8 cellular contexts compared by ENCODE assay signal in the genomic region with DNA sequence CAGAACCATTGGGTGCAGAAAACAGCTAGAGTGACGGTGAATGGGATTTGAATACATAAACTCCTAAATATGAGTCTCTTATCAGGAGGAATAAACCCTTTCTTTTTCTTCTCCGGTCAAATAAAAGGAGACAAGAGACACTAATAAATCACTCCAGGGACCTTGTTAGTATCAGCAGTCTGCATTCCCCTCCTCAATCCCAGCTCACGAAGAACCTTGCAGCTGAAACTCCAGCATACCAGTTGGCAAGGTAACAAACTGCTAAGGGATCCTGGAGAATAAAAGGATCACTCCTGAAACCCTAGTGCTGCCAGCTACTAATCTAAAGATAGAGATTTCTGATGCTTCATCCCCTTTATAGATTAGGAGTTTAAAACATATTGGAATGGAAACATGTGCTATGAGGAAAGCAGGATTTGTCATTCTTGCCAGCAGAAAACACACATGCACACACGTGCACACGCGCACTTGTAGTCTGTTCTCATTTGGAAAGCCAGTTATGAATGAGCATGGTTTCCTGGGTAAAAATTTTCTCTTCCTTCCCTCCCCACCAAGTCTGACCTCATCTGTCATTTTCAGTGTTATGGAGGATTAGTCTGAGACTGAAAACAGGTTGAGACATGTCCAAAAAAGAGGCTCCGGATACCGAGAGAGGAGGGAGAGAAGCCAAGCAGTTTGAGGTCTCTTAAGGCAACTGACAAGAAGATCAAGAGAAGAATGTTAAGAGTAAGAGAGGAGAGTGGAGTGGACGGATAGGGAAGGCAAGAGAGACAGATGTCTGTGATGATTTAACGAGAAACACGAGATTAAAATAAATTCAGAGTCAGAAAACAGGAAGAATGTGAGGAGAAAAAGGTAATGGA. TPM values are rescaled to one million over a fixed set of nuclear protein-coding genes. Genes with fewer than 3 reads are reported as not detected.
A peak's percentile ranks its signal among the peaks of the same experiment; 100 is the strongest.
DNase-seq lines count a peak whose midpoint lies in the region; ATAC-seq and TF ChIP-seq lines count a peak whose summit lies in the region.

No MANE protein-coding gene starts in this region.

- H3K27ac ChIP-seq in muscle layer of duodenum (ENCODE audit: low read length) (peak overlapping the region; percentile 12), heart left ventricle (peak overlapping the region in 4 of 12 donors; percentile 9 to 40 (median 32))

- H3K4me3 ChIP-seq in muscle layer of duodenum (ENCODE audit: low read depth in 1 of 2, low read length in 2 of 2) = no peak overlapping the region
- H3K4me3 ChIP-seq in heart left ventricle = no peak overlapping the region

- peaks cover 53% of the 10 kb centered on the region for H3K4me1 Mint-ChIP-seq in activated T-helper 17 cell treated with anti-CD3 and anti-CD28 coated beads, Interleukin-2, amount 50 U/mL, for 72 hours
- H3K4me1 Mint-ChIP-seq in Calu3 (ENCODE audit: low read depth, unreplicated experiment) = peaks cover 23% of the 10 kb centered on the region

- peaks cover 28 to 30% of the 10 kb centered on the region in 2 donors for H3K4me1 ChIP-seq in muscle layer of duodenum (ENCODE audit: control insufficient read depth in 1 of 2, insufficient read depth in 2 of 2, low read length in 2 of 2)
- H3K4me1 ChIP-seq in heart left ventricle = peaks cover 17 to 87% (median 57%) of the 10 kb centered on the region in 12 donors

- TF ChIP-seq POLR2A in heart left ventricle (IDR thresholded peaks at IDR 0.05) = no peak

- H3K27me3 ChIP-seq in muscle layer of duodenum (ENCODE audit: low read depth, low read length) = no peaks in the 10 kb centered on the region
- H3K27me3 ChIP-seq in heart left ventricle = no peaks in the 10 kb centered on the region

- H3K9me3 ChIP-seq in muscle layer of duodenum (ENCODE audit: control insufficient read depth in 1 of 2, low read length in 2 of 2) = no peaks in the 10 kb centered on the region
- H3K9me3 ChIP-seq in heart left ventricle = no peaks in the 10 kb centered on the region

- H3K36me3 ChIP-seq in muscle layer of duodenum (ENCODE audit: control insufficient read depth in 1 of 2, insufficient read depth in 2 of 2, low read length in 2 of 2) = no peaks in the 10 kb centered on the region
- H3K36me3 ChIP-seq in heart left ventricle = no peaks in the 10 kb centered on the region

- CTCF ChIA-PET in Calu3 (lab: Charles Lee) = interaction anchor here (0.6 to 1.2 kb wide), 4 partner anchors 9 to 43 kb away, joined by 3 read pairs; no protein-coding TSS in a partner anchor

- TF ChIP-seq CTCF in Calu3 (IDR thresholded peaks at IDR 0.05; ENCODE audit: unreplicated experiment) (no peak), heart left ventricle (IDR thresholded peaks at IDR 0.05) (no peak)

- no peaks in the 10 kb centered on the region for H3K9me3 Mint-ChIP-seq in activated T-helper 17 cell treated with anti-CD3 and anti-CD28 coated beads, Interleukin-2, amount 50 U/mL, for 72 hours
- H3K9me3 Mint-ChIP-seq in Calu3 (ENCODE audit: low read depth, unreplicated experiment) = no peaks in the 10 kb centered on the region

- 40 to 44% (median 43%) methylated on average over 11 of the region's 11 CpGs for WGBS in heart left ventricle, 4 donors

- ATAC-seq in GM21737 (IDR thresholded peaks at IDR 0.05; ENCODE audit: unreplicated experiment) (peak; percentile 64), heart left ventricle (no peak)
- peak; percentile 87 for ATAC-seq in activated T-helper 17 cell treated with anti-CD3 and anti-CD28 coated beads, Interleukin-2, amount 50 U/mL, for 72 hours (replicated peaks)

- H3K27me3 Mint-ChIP-seq in activated T-helper 17 cell treated with anti-CD3 and anti-CD28 coated beads, Interleukin-2, amount 50 U/mL, for 72 hours = no peaks in the 10 kb centered on the region
- H3K27me3 Mint-ChIP-seq in Calu3 (ENCODE audit: unreplicated experiment) = peaks cover 20% of the 10 kb centered on the region

- H3K27ac Mint-ChIP-seq in activated T-helper 17 cell treated with anti-CD3 and anti-CD28 coated beads, Interleukin-2, amount 50 U/mL, for 72 hours = peak overlapping the region; percentile 96
- no peak overlapping the region for H3K27ac Mint-ChIP-seq in Calu3 (ENCODE audit: unreplicated experiment)

- H3K4me3 Mint-ChIP-seq in activated T-helper 17 cell treated with anti-CD3 and anti-CD28 coated beads, Interleukin-2, amount 50 U/mL, for 72 hours = peak overlapping the region; percentile 79
- H3K4me3 Mint-ChIP-seq in Calu3 (ENCODE audit: low read depth, unreplicated experiment) = no peak overlapping the region

- intact Hi-C loops in Calu3 (cut with micrococcal nuclease; ENCODE audit: unreplicated experiment) = no loop called here
- intact Hi-C loops in heart left ventricle (cut with DNase I) = loop anchor here in 1 of 10 donors (5.0 kb wide), 1 partner anchor 597 kb away; the partner anchor contains the start of gene ACBD6

- BruUV-seq in Calu3 (replicated peaks; lab: Mats Ljungman, UMichigan) = no TSS peak

- peaks cover 19% of the 10 kb centered on the region for H3K36me3 Mint-ChIP-seq in activated T-helper 17 cell treated with anti-CD3 and anti-CD28 coated beads, Interleukin-2, amount 50 U/mL, for 72 hours (ENCODE audit: low read depth)
- peaks cover 1% of the 10 kb centered on the region for H3K36me3 Mint-ChIP-seq in Calu3 (ENCODE audit: insufficient read depth, unreplicated experiment)

- DNase-seq in NCI-H146 treated with DMSO at 0.1 percent for 48 hours (lab: John Stamatoyannopoulos, UW; ENCODE audit: unreplicated experiment) (peak; percentile 13), NCI-H146 (lab: John Stamatoyannopoulos, UW) (no peak), M059J (ENCODE audit: low read depth) (peak; percentile 63), Calu3 (no peak), heart left ventricle (no peak)

RNA-seq across cellular contexts. Expression of gene IER5, which starts 10.9 kb away (rescaled TPM):
- 25.6 and 28.0 TPM in 2 replicates for total RNA-seq in M059J (2014; rRNA removed; shearing (Covaris generic))
- 10 to 100 TPM; 40.9 to 60.4 TPM for total RNA-seq in activated T-helper 17 cell treated with anti-CD3 and anti-CD28 coated beads, Interleukin-2, amount 50 U/mL, for 72 hours
- 11.4 and 12.2 TPM in 2 replicates for total RNA-seq in Calu3 (2022)
- total RNA-seq in heart left ventricle = 10 to 100 TPM; 12.8 to 22.7 (median 18.4) TPM
- 10 to 100 TPM; 19.9 to 23.4 TPM for polyA plus RNA-seq in heart left ventricle

Comparison
In these comparisons a context has a peak if more than half of its experiments do, and no peak if none do; other contexts are left out.
1. DNase-seq: peak in NCI-H146 treated with DMSO at 0.1 percent for 48 hours (single experiment) and M059J (single experiment); none in NCI-H146 (single experiment), Calu3 (single experiment) and heart left ventricle (0 of 5).
2. ATAC-seq: peak in GM21737 (single experiment) and activated T-helper 17 cell treated with anti-CD3 and anti-CD28 coated beads, Interleukin-2, amount 50 U/mL, for 72 hours (single experiment); none in heart left ventricle (0 of 4).